In the genomic region with DNA sequence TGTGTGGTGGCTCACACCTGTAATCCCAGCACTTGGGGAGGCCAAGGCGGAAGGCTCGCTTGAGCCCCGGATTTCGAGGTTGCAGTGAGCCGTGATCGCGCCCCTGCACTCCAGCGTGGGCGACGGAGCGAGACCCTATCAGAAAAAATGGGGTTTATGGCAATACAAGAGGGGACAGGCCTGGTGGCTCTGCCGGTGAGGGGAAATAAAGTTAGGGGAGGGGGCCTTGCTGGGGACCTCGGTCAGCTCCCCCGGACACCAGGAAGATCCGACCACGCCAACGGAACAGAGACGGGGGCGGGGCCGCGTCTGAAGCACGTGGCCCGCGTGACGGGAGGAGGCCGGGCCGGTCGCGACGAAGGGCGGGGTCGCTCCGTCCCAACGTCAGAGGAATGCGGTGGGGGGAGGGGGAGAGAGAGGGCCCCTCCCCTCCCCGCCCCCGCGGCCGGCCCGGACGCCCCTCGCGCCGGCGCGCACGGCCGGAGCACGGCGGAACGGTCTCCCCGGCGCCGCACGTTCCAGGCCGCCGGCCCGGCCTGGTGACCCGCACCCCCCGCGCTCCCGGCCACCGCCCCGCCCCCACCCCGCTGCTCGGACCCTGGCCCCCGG, we compare ENCODE assay signal across 8 cellular contexts. TPM values are rescaled to one million over a fixed set of nuclear protein-coding genes. Genes with fewer than 3 reads are reported as not detected.
A peak's percentile ranks its signal among the peaks of the same experiment; 100 is the strongest.
DNase-seq lines count a peak whose midpoint lies in the region; ATAC-seq, FAIRE-seq and TF ChIP-seq lines count a peak whose summit lies in the region.

No MANE protein-coding gene starts in this region.

- H3K9me3 ChIP-seq in pancreas (no peaks in the 10 kb centered on the region), thymus (ENCODE audit: control insufficient read depth) (no peaks in the 10 kb centered on the region)

- H3K27ac Mint-ChIP-seq in activated naive CD8-positive, alpha-beta T cell treated with anti-CD3 and anti-CD28 coated beads, Interleukin-2, amount 10 ng/mL, durations not matched to agents 7 days and 5 days, result peak overlapping the region; percentile 100

- H3K4me1 Mint-ChIP-seq in activated naive CD8-positive, alpha-beta T cell treated with anti-CD3 and anti-CD28 coated beads, Interleukin-2, amount 10 ng/mL, durations not matched to agents 7 days and 5 days, result peaks cover 36% of the 10 kb centered on the region

- DNase-seq in C1 segment of cervical spinal cord (lab: John Stamatoyannopoulos, UW) (peak; percentile 49 to 90 (median 83)), NCI-H1105 (lab: John Stamatoyannopoulos, UW) (peak; percentile 86), SKM-1 treated with dmso at 0.1 percent for 144 hours (lab: John Stamatoyannopoulos, UW; ENCODE audit: unreplicated experiment) (peak; percentile 83), Right ventricle myocardium superior (peak; percentile 96), pancreas (peak; percentile 92 to 97 (median 94))
- DNase-seq in activated naive CD8-positive, alpha-beta T cell treated with anti-CD3 and anti-CD28 coated beads, Interleukin-2, amount 10 ng/mL, durations not matched to agents 7 days and 5 days, result peak; percentile 92

- no peak for TF ChIP-seq CTCF in pancreas (IDR thresholded peaks at IDR 0.05)

- H3K36me3 ChIP-seq in pancreas, result peaks cover 0 to 5% (median 2%) of the 10 kb centered on the region in 3 donors
- peaks cover 10% of the 10 kb centered on the region for H3K36me3 ChIP-seq in thymus (ENCODE audit: control insufficient read depth, insufficient read depth)

- POLR2A ChIA-PET in activated naive CD8-positive, alpha-beta T cell treated with anti-CD3 and anti-CD28 coated beads, Interleukin-2, amount 10 ng/mL, durations not matched to agents 7 days and 5 days (lab: Charles Lee), result interaction anchor here (0.9 to 7.3 kb wide), 11 partner anchors 9 to 449 kb away, joined by 3 to 161 read pairs (median 4); a partner anchor contains a TSS

- ATAC-seq in GM21526 (IDR thresholded peaks at IDR 0.05; ENCODE audit: low FRiP score, unreplicated experiment) (peak; percentile 24), Right ventricle myocardium superior (ENCODE audit: poor library complexity) (peak; percentile 66), pancreas (peak; percentile 43 to 68 (median 58))
- ATAC-seq in activated naive CD8-positive, alpha-beta T cell treated with anti-CD3 and anti-CD28 coated beads, Interleukin-2, amount 10 ng/mL, durations not matched to agents 7 days and 5 days (ENCODE audit: low read depth), result no peak

- 1% methylated on average over 20 to 49 of the region's 67 CpGs for WGBS in pancreas, 2 donors
- under 1% methylated on average over 67 of the region's 67 CpGs for WGBS in thymus

- peak overlapping the region; percentile 97 for H3K4me3 Mint-ChIP-seq in activated naive CD8-positive, alpha-beta T cell treated with anti-CD3 and anti-CD28 coated beads, Interleukin-2, amount 10 ng/mL, durations not matched to agents 7 days and 5 days

- H3K27ac ChIP-seq in pancreas (peak overlapping the region; percentile 90 to 97 (median 94)), thymus (ENCODE audit: low read depth) (peak overlapping the region; percentile 98)

- H3K4me1 ChIP-seq in pancreas, result peaks cover 5 to 22% (median 12%) of the 10 kb centered on the region in 3 donors
- H3K4me1 ChIP-seq in thymus (ENCODE audit: control insufficient read depth, insufficient read depth, low read length), result peaks cover 27% of the 10 kb centered on the region

- H3K27me3 ChIP-seq in pancreas (no peaks in the 10 kb centered on the region), thymus (ENCODE audit: control insufficient read depth, insufficient read depth) (no peaks in the 10 kb centered on the region)

- FAIRE-seq in pancreas (lab: Jason Lieb, UNC), result no peak

- H3K4me3 ChIP-seq in pancreas, result peak overlapping the region; percentile 57 to 81 (median 68)
- peak overlapping the region; percentile 95 for H3K4me3 ChIP-seq in thymus (ENCODE audit: low read length)

- intact Hi-C loops in Right ventricle myocardium superior (cut with DNase I), result no loop called here
- intact Hi-C loops in pancreas (cut with DNase I), result no loop called here

- peaks cover 22% of the 10 kb centered on the region for H3K36me3 Mint-ChIP-seq in activated naive CD8-positive, alpha-beta T cell treated with anti-CD3 and anti-CD28 coated beads, Interleukin-2, amount 10 ng/mL, durations not matched to agents 7 days and 5 days

- H3K9me3 Mint-ChIP-seq in activated naive CD8-positive, alpha-beta T cell treated with anti-CD3 and anti-CD28 coated beads, Interleukin-2, amount 10 ng/mL, durations not matched to agents 7 days and 5 days, result no peaks in the 10 kb centered on the region

- no peaks in the 10 kb centered on the region for H3K27me3 Mint-ChIP-seq in activated naive CD8-positive, alpha-beta T cell treated with anti-CD3 and anti-CD28 coated beads, Interleukin-2, amount 10 ng/mL, durations not matched to agents 7 days and 5 days

RNA-seq across cellular contexts. Expression of a gene that starts 1.9 kb away (rescaled TPM):
- 100 to 1,000 TPM; 441 to 455 TPM for total RNA-seq in activated naive CD8-positive, alpha-beta T cell treated with anti-CD3 and anti-CD28 coated beads, Interleukin-2, amount 10 ng/mL, durations not matched to agents 7 days and 5 days
- total RNA-seq in Right ventricle myocardium superior, result 158 TPM
- total RNA-seq in pancreas, result 100 to 1,000 TPM in 4 of 6 donors, 10 to 100 TPM in 2; 97.0 to 161 (median 129) TPM
- polyA plus RNA-seq in pancreas, result 100 to 1,000 TPM in 1 of 2 donors, 10 to 100 TPM in 1; 89.2 to 128 TPM
- 198 TPM for polyA plus RNA-seq in thymus

RNA-seq across cellular contexts. Expression of a gene that starts 20.1 kb away (rescaled TPM):
- 100 to 1,000 TPM; 184 TPM for total RNA-seq in activated naive CD8-positive, alpha-beta T cell treated with anti-CD3 and anti-CD28 coated beads, Interleukin-2, amount 10 ng/mL, durations not matched to agents 7 days and 5 days
- 1,260 TPM for total RNA-seq in Right ventricle myocardium superior
- total RNA-seq in pancreas, result 100 to 1,000 TPM in 1 of 6 donors, 10 to 100 TPM in 5; 70.7 to 126 (median 92.5) TPM
- polyA plus RNA-seq in pancreas, result 100 to 1,000 TPM; 112 to 197 TPM
- 178 TPM for polyA plus RNA-seq in thymus

RNA-seq across cellular contexts. Expression of a gene that starts 26.3 kb away (rescaled TPM):
- total RNA-seq in activated naive CD8-positive, alpha-beta T cell treated with anti-CD3 and anti-CD28 coated beads, Interleukin-2, amount 10 ng/mL, durations not matched to agents 7 days and 5 days, result 10 to 100 TPM; 71.3 to 74.2 TPM
- total RNA-seq in Right ventricle myocardium superior (6.3 TPM), pancreas (10 to 100 TPM in 4 of 6 donors, 1 to 10 TPM in 2; 6.5 to 16.9 (median 10.5) TPM)
- polyA plus RNA-seq in pancreas (10 to 100 TPM; 17.6 to 26.2 TPM), thymus (38.2 TPM)

RNA-seq across cellular contexts. Expression of a gene that starts 39.0 kb away (rescaled TPM):
- total RNA-seq in activated naive CD8-positive, alpha-beta T cell treated with anti-CD3 and anti-CD28 coated beads, Interleukin-2, amount 10 ng/mL, durations not matched to agents 7 days and 5 days, result 1 to 10 TPM; 3.8 to 4.0 TPM
- 0.86 TPM for total RNA-seq in Right ventricle myocardium superior
- total RNA-seq in pancreas, result 10 to 100 TPM; 14.2 to 87.7 (median 63.7) TPM
- polyA plus RNA-seq in pancreas, result 100 to 1,000 TPM in 1 of 2 donors, 10 to 100 TPM in 1; 80.9 to 135 TPM
- polyA plus RNA-seq in thymus, result 6.8 TPM

RNA-seq across cellular contexts. Expression of a gene that starts 47.7 kb away (rescaled TPM):
- total RNA-seq in activated naive CD8-positive, alpha-beta T cell treated with anti-CD3 and anti-CD28 coated beads, Interleukin-2, amount 10 ng/mL, durations not matched to agents 7 days and 5 days, result 10 to 100 TPM; 46.6 to 49.1 TPM
- 96.2 TPM for total RNA-seq in Right ventricle myocardium superior
- total RNA-seq in pancreas, result 10 to 100 TPM; 16.2 to 27.0 (median 19.0) TPM
- polyA plus RNA-seq in pancreas, result 10 to 100 TPM; 33.5 to 44.4 TPM
- 38.3 TPM for polyA plus RNA-seq in thymus
